ENCODE assay signal across 27 cellular contexts in genomic region chr3:36065321-36065720, GRCh38.
"Had no signal": no experiment of that assay in that cellular context is flagged by ENCODE, and none has a peak within 500 bp of the region (broad histone marks: within the 10 kb centered on the region; RNA-seq: fewer than 3 reads in every experiment).

No MANE protein-coding gene starts in this region.

- ATAC-seq: activated CD4-positive, alpha-beta T cell treated with anti-CD3 and anti-CD28 coated beads for 36 hours; activated CD8-positive, alpha-beta memory T cell treated with anti-CD3 and anti-CD28 coated beads, Interleukin-2, amount 10 ng/mL, durations not matched to agents 7 days and 5 days; activated CD8-positive, alpha-beta T cell treated with anti-CD3 and anti-CD28 coated beads, Interleukin-2, amount 10 ng/mL, durations not matched to agents 7 days and 5 days; activated naive CD8-positive, alpha-beta T cell treated with anti-CD3 and anti-CD28 coated beads, Interleukin-2, amount 50 U/mL, for 24 hours; effector memory CD8-positive, alpha-beta T cell; foreskin keratinocyte; gastrocnemius medialis; heart right ventricle had no signal

- H3K27ac ChIP-seq: adrenal gland, coronary artery, dorsolateral prefrontal cortex, esophagus muscularis mucosa, foreskin keratinocyte, gastrocnemius medialis, heart right ventricle had no signal

- H3K4me3 ChIP-seq: adrenal gland, coronary artery, dorsolateral prefrontal cortex, esophagus muscularis mucosa, gastrocnemius medialis, heart right ventricle had no signal

- H3K36me3 ChIP-seq: adrenal gland, esophagus muscularis mucosa, gastrocnemius medialis, heart right ventricle had no signal

- DNase-seq: activated CD4-positive, alpha-beta memory T cell treated with anti-CD3 and anti-CD28 coated beads for 36 hours; activated CD4-positive, alpha-beta T cell treated with anti-CD3 and anti-CD28 coated beads for 36 hours; activated CD4-positive, alpha-beta T cell treated with anti-CD3 and anti-CD28 coated beads, Interleukin-2, amount 10 ng/mL, durations not matched to agents 24 days and 14 days; activated CD4-positive, CD25-positive, alpha-beta regulatory T cell; activated CD4-positive, CD25-positive, alpha-beta regulatory T cell treated with anti-CD3 and anti-CD28 coated beads, Interleukin-2, amount 50 U/mL, for 72 hours; activated CD8-positive, alpha-beta memory T cell treated with anti-CD3 and anti-CD28 coated beads, Interleukin-2, amount 10 ng/mL, durations not matched to agents 7 days and 5 days; activated CD8-positive, alpha-beta memory T cell treated with anti-CD3 and anti-CD28 coated beads, Interleukin-2, amount 50 U/mL, for 4 hours; activated CD8-positive, alpha-beta T cell treated with anti-CD3 and anti-CD28 coated beads, Interleukin-2, amount 10 ng/mL, durations not matched to agents 7 days and 5 days; activated effector memory CD4-positive, alpha-beta T cell treated with anti-CD3 and anti-CD28 coated beads, Interleukin-2, amount 50 U/mL, for 16 hours; activated naive CD4-positive, alpha-beta T cell treated with anti-CD3 and anti-CD28 coated beads for 36 hours; activated naive CD8-positive, alpha-beta T cell treated with anti-CD3 and anti-CD28 coated beads for 36 hours; activated naive CD8-positive, alpha-beta T cell treated with anti-CD3 and anti-CD28 coated beads, Interleukin-2, amount 50 U/mL, for 24 hours; activated T-cell treated with anti-CD3 and anti-CD28 coated beads, Interleukin-2, amount 50 U/mL, for 1 hour; activated T-cell treated with anti-CD3 and anti-CD28 coated beads, Interleukin-2, amount 50 U/mL, for 48 hours; adrenal gland; aorta; central memory CD4-positive, alpha-beta T cell; cerebellar nuclear complex; dorsolateral prefrontal cortex; effector memory CD8-positive, alpha-beta T cell; erythroblast; foreskin keratinocyte; gastrocnemius medialis; heart right ventricle; T-helper 2 cell had no signal

- H3K27me3 ChIP-seq: adrenal gland, dorsolateral prefrontal cortex, esophagus muscularis mucosa, gastrocnemius medialis, heart right ventricle had no signal
